15 cellular contexts compared by ENCODE assay signal in the genomic region with DNA sequence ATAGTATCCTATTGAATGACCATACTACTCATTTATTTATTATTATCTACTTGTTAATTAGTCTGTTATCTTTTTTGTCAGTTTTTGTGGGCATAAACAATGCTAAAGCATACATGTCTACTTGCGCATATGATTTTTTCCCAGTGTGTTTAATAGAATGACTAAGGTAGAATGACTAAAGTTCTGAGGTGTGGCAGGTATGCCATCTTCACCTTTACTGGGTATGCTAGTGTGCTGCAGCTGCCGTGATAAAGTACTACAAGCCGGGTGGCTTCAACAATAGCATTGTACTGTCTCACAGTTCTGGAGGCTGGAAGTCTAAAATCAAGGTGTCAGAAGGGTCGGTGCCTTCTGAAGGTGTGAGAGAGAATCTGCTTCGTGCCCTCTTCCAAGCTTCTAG.
"Had no signal": no experiment of that assay in that cellular context is flagged by ENCODE, and none has a peak within 500 bp of the region (broad histone marks: within the 10 kb centered on the region; RNA-seq: fewer than 3 reads in every experiment).

No MANE protein-coding gene starts in this region.

- H3K27ac ChIP-seq: colonic mucosa, heart right ventricle, ovary, right atrium auricular region, sigmoid colon, skin epidermis had no signal

- H3K9me3 ChIP-seq: colonic mucosa, ovary, sigmoid colon had no signal

- H3K9me3 Mint-ChIP-seq: naive thymus-derived CD8-positive, alpha-beta T cell; neural crest cell had no signal

- H3K27me3 ChIP-seq: colonic mucosa, ovary, right atrium auricular region, sigmoid colon had no signal

- H3K4me3 ChIP-seq: colonic mucosa, heart right ventricle, ovary, right atrium auricular region, sigmoid colon, skin epidermis had no signal

- H3K4me1 ChIP-seq: colonic mucosa, right atrium auricular region, sigmoid colon had no signal

- H3K4me3 Mint-ChIP-seq: naive thymus-derived CD8-positive, alpha-beta T cell; neural crest cell had no signal

- H3K36me3 ChIP-seq: colonic mucosa, heart right ventricle, ovary, right atrium auricular region, sigmoid colon had no signal

- ATAC-seq: heart right ventricle; naive thymus-derived CD8-positive, alpha-beta T cell had no signal

- H3K4me1 Mint-ChIP-seq: neural crest cell had no signal

- DNase-seq: colonic mucosa; dermis blood vessel endothelial cell; erythroblast; heart right ventricle; hypothalamus; kidney glomerular epithelial cell; naive thymus-derived CD8-positive, alpha-beta T cell; nucleus accumbens; ovary; sigmoid colon; stimulated activated naive CD4-positive, alpha-beta T cell treated with Interleukin-2 at 50 U/mL for 16 hours; trophoblast cell had no signal

- H3K27me3 Mint-ChIP-seq: naive thymus-derived CD8-positive, alpha-beta T cell had no signal
